Comparison of ENCODE assay signal across 9 cellular contexts in genomic region chr1:239311331-239311730, GRCh38.
"Had no signal": no experiment of that assay in that cellular context is flagged by ENCODE, and none has a peak within 500 bp of the region (broad histone marks: within the 10 kb centered on the region; RNA-seq: fewer than 3 reads in every experiment).

No MANE protein-coding gene starts in this region.

- H3K9ac ChIP-seq: GM23248 had no signal

- FAIRE-seq: H54 had no signal

- H3K9me3 ChIP-seq: HAP-1 had no signal

- H3K9me3 Mint-ChIP-seq: GM23338, H9 had no signal

- H3K27ac ChIP-seq: GM23248 had no signal

- H3K4me1 ChIP-seq: HAP-1 had no signal

- ATAC-seq: GM23338, HCT116 had no signal

- H3K4me3 ChIP-seq: GM23248, GM23338, HAP-1 had no signal

- H3K27ac Mint-ChIP-seq: GM23338 had no signal

- H2AFZ ChIP-seq: GM23248, GM23338 had no signal

- DNase-seq: GM23248, GOT3, H7, H9, HCEC 1CT had no signal

- H3K4me2 ChIP-seq: GM23338 had no signal

- H3K36me3 ChIP-seq: HAP-1 had no signal

- H3K4me3 Mint-ChIP-seq: GM23338, H9 had no signal
